In genomic region chr5:141636413-141637265, GRCh38 we compare ENCODE assay signal across 8 cellular contexts.
DNase-seq lines count a peak whose midpoint lies in the region; ATAC-seq and TF ChIP-seq lines count a peak whose summit lies in the region.

TSS of gene HDAC3 (minus strand) at chr5:141636849. CDS start at chr5:141636790, 59 bp downstream.
TSS of gene RELL2 (plus strand) at chr5:141636997. CDS start at chr5:141638226, 1,229 bp downstream.

- DNase-seq in D341Med (ENCODE audit: low spot score), result peak; percentile 98
- DNase-seq in OCI-M1 (lab: John Stamatoyannopoulos, UW), result peak; percentile 94
- peak; percentile 94 for DNase-seq in activated T-cell treated with anti-CD3 and anti-CD28 coated beads for 4 hours
- DNase-seq in erythroblast (lab: John Stamatoyannopoulos, UW), result peak; percentile 91 to 96
- peak; percentile 98 for DNase-seq in stimulated activated CD8-positive, alpha-beta memory T cell treated with anti-CD3 and anti-CD28 coated beads, Interleukin-4, amount 100 ng/mL, for 48 hours

- peaks cover 10% of the 10 kb centered on the region for H3K36me3 ChIP-seq in HUES6 (ENCODE audit: control insufficient read depth, insufficient read depth, low read length)
- H3K36me3 ChIP-seq in muscle layer of colon (ENCODE audit: insufficient read depth, low read length), result peaks cover 15% of the 10 kb centered on the region

- peak within 1 kb of the TSS; percentile 38; the same call in 1 of the 2 replicates for H3K27ac ChIP-seq in HUES6 (ENCODE audit: low read depth, low read length)
- H3K27ac ChIP-seq in muscle layer of colon (ENCODE audit: low read depth, low read length), result peak within 1 kb of the TSS; percentile 69

- peak; percentile 90 for TF ChIP-seq POLR2A in erythroblast (IDR thresholded peaks at IDR 0.05; ENCODE audit: low read length)

- H3K4me1 ChIP-seq in HUES6 (ENCODE audit: control insufficient read depth, insufficient read depth, low read length) (peaks cover 13% of the 10 kb centered on the region), muscle layer of colon (ENCODE audit: insufficient read depth, low read length) (peaks cover 21% of the 10 kb centered on the region)

- H3K4me3 ChIP-seq in HUES6 (ENCODE audit: low read depth, low read length) (peak within 1 kb of the TSS; percentile 91), muscle layer of colon (ENCODE audit: low read depth in 1 of 2, low read length in 2 of 2) (peak within 1 kb of the TSS; percentile 85 to 92)

- ATAC-seq in GM21390 (IDR thresholded peaks at IDR 0.05; ENCODE audit: unreplicated experiment), result peak; percentile 69

- peak within 1 kb of the TSS; percentile 91 for H3K9ac ChIP-seq in HUES6 (ENCODE audit: low read length)
- peak within 1 kb of the TSS; percentile 40 for H3K9ac ChIP-seq in muscle layer of colon (ENCODE audit: low read length)

- H3K9me3 ChIP-seq in HUES6 (ENCODE audit: control insufficient read depth, insufficient read depth, low read depth, low read length), result no peaks in the 10 kb centered on the region
- no peaks in the 10 kb centered on the region for H3K9me3 ChIP-seq in muscle layer of colon (ENCODE audit: low read length)

- H3K27me3 ChIP-seq in HUES6 (ENCODE audit: control insufficient read depth, insufficient read depth, low read length), result peaks cover 10% of the 10 kb centered on the region; the same call in 1 of the 2 replicates
- peaks cover 3 to 14% of the 10 kb centered on the region in 2 donors for H3K27me3 ChIP-seq in muscle layer of colon (ENCODE audit: control insufficient read depth in 1 of 2, insufficient read depth in 2 of 2, low read length in 2 of 2)

Comparison
In these comparisons a context has a peak if more than half of its experiments do, and no peak if none do; other contexts are left out.
1. Peak in every context shown above with its lines: DNase-seq, ATAC-seq, H3K4me3 ChIP-seq and H3K27ac ChIP-seq.